Comparison of ENCODE assay signal across 21 cellular contexts in genomic region chr4:7693237-7693608, GRCh38.
DNase-seq lines count a peak whose midpoint lies in the region; ATAC-seq, FAIRE-seq and TF ChIP-seq lines count a peak whose summit lies in the region.
"Had no signal": no experiment of that assay in that cellular context is flagged by ENCODE, and none has a peak within 500 bp of the region (broad histone marks: within the 10 kb centered on the region; RNA-seq: fewer than 3 reads in every experiment).

No MANE protein-coding gene starts in this region.

- H3K27me3 ChIP-seq in H7 (ENCODE audit: control insufficient read depth, insufficient read depth, low read length) (no peaks in the 10 kb centered on the region), bronchial epithelial cell (ENCODE audit: control insufficient read depth, insufficient read depth, low read length) (no peaks in the 10 kb centered on the region), osteoblast (ENCODE audit: insufficient read depth, low read length) (peaks cover 8% of the 10 kb centered on the region), trophoblast cell (ENCODE audit: insufficient read depth, low read length) (no peaks in the 10 kb centered on the region)

- H3K9ac ChIP-seq in kidney (ENCODE audit: low read length in 2 of 2): no peak overlapping the region
- no peak overlapping the region for H3K9ac ChIP-seq in trophoblast cell (ENCODE audit: low read length)
- H3K9ac ChIP-seq: GM23248 had no signal

- H3K4me3 ChIP-seq in H7 (ENCODE audit: insufficient read depth, low read depth, low read length): no peak overlapping the region
- no peak overlapping the region for H3K4me3 ChIP-seq in bronchial epithelial cell (ENCODE audit: low read depth, low read length)
- H3K4me3 ChIP-seq in kidney (ENCODE audit: low read length in 2 of 2): no peak overlapping the region
- no peak overlapping the region for H3K4me3 ChIP-seq in osteoblast (ENCODE audit: insufficient read depth, low read length)
- no peak overlapping the region for H3K4me3 ChIP-seq in trophoblast cell (ENCODE audit: low read depth, low read length)
- H3K4me3 ChIP-seq: GM23248 had no signal

- no peak overlapping the region for H4K12ac ChIP-seq in trophoblast cell (ENCODE audit: low read depth, low read length)

- intact Hi-C loops in kidney (cut with DNase I): no loop called here

- H2AFZ ChIP-seq in osteoblast (ENCODE audit: low read length) (no peak overlapping the region), trophoblast cell (ENCODE audit: insufficient read depth, low read length, poor library complexity) (no peak overlapping the region)
- H2AFZ ChIP-seq: GM23248 had no signal

- DNase-seq in H7: peak; percentile 43
- DNase-seq in bronchial epithelial cell (ENCODE audit: low read depth): no peak
- peak; percentile 46 for DNase-seq in kidney
- DNase-seq in osteoblast (ENCODE audit: insufficient read length, low spot score, missing footprints): peak; percentile 45
- DNase-seq in trophoblast cell: no peak
- no peak for DNase-seq in NCI-H82 (lab: John Stamatoyannopoulos, UW)
- DNase-seq: C1 segment of cervical spinal cord; Calu3; CD4-positive, alpha-beta memory T cell; COR-L47; DMS53; DMS79 treated with DMSO at 0.1 percent for 48 hours; GF-D8; GM23248; H9 had no signal

- no peak overlapping the region for H3K18ac ChIP-seq in trophoblast cell (ENCODE audit: low read length)

- H3K9me3 ChIP-seq in kidney (ENCODE audit: control insufficient read depth in 1 of 2, low read length in 2 of 2): no peaks in the 10 kb centered on the region
- H3K9me3 ChIP-seq in osteoblast (ENCODE audit: low read depth, low read length): no peaks in the 10 kb centered on the region
- H3K9me3 ChIP-seq in trophoblast cell (ENCODE audit: insufficient read depth, low read depth, low read length): peaks cover 13% of the 10 kb centered on the region

- no peak overlapping the region for H2BK12ac ChIP-seq in trophoblast cell (ENCODE audit: low read length)

- H3K36me3 ChIP-seq in H7 (replicated peaks; ENCODE audit: control insufficient read depth, insufficient read depth, low read length) (no peaks in the 10 kb centered on the region), bronchial epithelial cell (ENCODE audit: control insufficient read depth, insufficient read depth, low read length) (no peaks in the 10 kb centered on the region), kidney (ENCODE audit: control insufficient read depth in 1 of 2, insufficient read depth in 2 of 2, low read length in 2 of 2) (no peaks in the 10 kb centered on the region), osteoblast (ENCODE audit: insufficient read depth, low read length) (no peaks in the 10 kb centered on the region), trophoblast cell (ENCODE audit: control insufficient read depth in 1 of 2, insufficient read depth in 2 of 2, low read length in 2 of 2) (no peaks in the 10 kb centered on the region)

- H2AK5ac ChIP-seq in trophoblast cell (ENCODE audit: low read length): no peak overlapping the region

- H4K91ac ChIP-seq in trophoblast cell (ENCODE audit: low read depth, low read length): no peak overlapping the region

- H2BK5ac ChIP-seq in trophoblast cell (ENCODE audit: low read depth, low read length, poor library complexity): no peak overlapping the region

- no peaks in the 10 kb centered on the region for H4K20me1 ChIP-seq in osteoblast (ENCODE audit: insufficient read depth, low read length)

- H3K4me2 ChIP-seq in osteoblast (ENCODE audit: insufficient read depth, low read length): no peak overlapping the region
- H3K4me2 ChIP-seq in trophoblast cell (ENCODE audit: low read length): no peak overlapping the region

- H3K27ac ChIP-seq in kidney (ENCODE audit: low read depth in 2 of 2, low read length in 2 of 2) (no peak overlapping the region), osteoblast (ENCODE audit: low read depth, low read length) (no peak overlapping the region), trophoblast cell (ENCODE audit: low read depth, low read length) (no peak overlapping the region)
- H3K27ac ChIP-seq: GM23248 had no signal

- no peak overlapping the region for H4K8ac ChIP-seq in trophoblast cell (ENCODE audit: low read depth, low read length)

- no CpG with 5 or more reads among the region's 6 CpGs for WGBS in trophoblast cell (ENCODE audit: extremely low coverage, insufficient coverage, insufficient read length)

- no peaks in the 10 kb centered on the region for H3K4me1 ChIP-seq in kidney (ENCODE audit: control insufficient read depth in 1 of 2, insufficient read depth in 1 of 2, low read depth in 1 of 2, low read length in 2 of 2)
- H3K4me1 ChIP-seq in osteoblast (ENCODE audit: insufficient read depth, low read length): no peaks in the 10 kb centered on the region
- H3K4me1 ChIP-seq in trophoblast cell (ENCODE audit: control insufficient read depth in 1 of 2, insufficient read depth in 2 of 2, low read length in 2 of 2): no peaks in the 10 kb centered on the region

- no peak overlapping the region for H2BK120ac ChIP-seq in trophoblast cell (ENCODE audit: insufficient read depth, low read length, poor library complexity)

- no peak overlapping the region for H3K14ac ChIP-seq in trophoblast cell (ENCODE audit: low read length)

- FAIRE-seq in bronchial epithelial cell (lab: Jason Lieb, UNC): peak; percentile 50
- no peak for FAIRE-seq in kidney (lab: Jason Lieb, UNC)
- FAIRE-seq: GM12891, GM18507, H1 had no signal

- H3K79me2 ChIP-seq in osteoblast (ENCODE audit: insufficient read depth, low read length): no peaks in the 10 kb centered on the region
- H3K79me2 ChIP-seq in trophoblast cell (ENCODE audit: control insufficient read depth, insufficient read depth, low read length, poor library complexity): no peaks in the 10 kb centered on the region

- no peak for ATAC-seq in GM21360 (IDR thresholded peaks at IDR 0.05; ENCODE audit: unreplicated experiment)
- ATAC-seq in GM19455 (IDR thresholded peaks at IDR 0.05; ENCODE audit: unreplicated experiment): no peak
- ATAC-seq: HCT116 had no signal

- no peaks in the 10 kb centered on the region for H3K79me1 ChIP-seq in trophoblast cell (ENCODE audit: low read length)

- H3K23ac ChIP-seq in trophoblast cell (ENCODE audit: low read length): no peak overlapping the region

- H3K4ac ChIP-seq in trophoblast cell (ENCODE audit: low read depth, low read length): no peak overlapping the region

- TF ChIP-seq CTCF in bronchial epithelial cell (IDR thresholded peaks at IDR 0.05; ENCODE audit: insufficient read depth, low read length, severe bottlenecking) (no peak), kidney (IDR thresholded peaks at IDR 0.05; ENCODE audit: borderline replicate concordance, extremely low read depth, insufficient read depth) (no peak), osteoblast (IDR thresholded peaks at IDR 0.05; ENCODE audit: extremely low read depth, low read depth, low read length) (no peak)

Comparison
In these comparisons a context has a peak if more than half of its experiments do, and no peak if none do; other contexts are left out.
1. DNase-seq: peak in H7 (single experiment), kidney (single experiment) and osteoblast (single experiment); none in bronchial epithelial cell (single experiment), trophoblast cell (0 of 2) and NCI-H82 (single experiment).